9 cellular contexts compared by ENCODE assay signal in genomic region chr4:15653430-15653829, GRCh38. TPM values are rescaled to one million over a fixed set of nuclear protein-coding genes. Genes with fewer than 3 reads are reported as not detected.
A peak's percentile ranks its signal among the peaks of the same experiment; 100 is the strongest.
DNase-seq lines count a peak whose midpoint lies in the region; ATAC-seq, FAIRE-seq and TF ChIP-seq lines count a peak whose summit lies in the region.
"Had no signal": no experiment of that assay in that cellular context is flagged by ENCODE, and none has a peak within 500 bp of the region (broad histone marks: within the 10 kb centered on the region; RNA-seq: fewer than 3 reads in every experiment).

No MANE protein-coding gene starts in this region.

- peak; percentile 12 for FAIRE-seq in endothelial cell of umbilical vein (lab: Jason Lieb, UNC)

- peak overlapping the region; percentile 80 for H3K9ac ChIP-seq in PC-3 (ENCODE audit: low read length)
- peak overlapping the region; percentile 97 for H3K9ac ChIP-seq in endothelial cell of umbilical vein (replicated peaks; ENCODE audit: extremely low read depth, insufficient read depth, low read length)

- ATAC-seq in PC-3 (no peak), HG02678 (IDR thresholded peaks at IDR 0.05; ENCODE audit: unreplicated experiment) (no peak), HG03135 (IDR thresholded peaks at IDR 0.05; ENCODE audit: unreplicated experiment) (no peak)

- intact Hi-C loops in PC-3 (cut with micrococcal nuclease) (no loop called here), endothelial cell of umbilical vein (cut with micrococcal nuclease) (loop anchor here (1.0 to 10.0 kb wide), 3 partner anchors 37 to 571 kb away; partner anchors contain the start of gene TAPT1), posterior cingulate gyrus (cut with DNase I) (loop anchor here (10.0 kb wide), 1 partner anchor 649 kb away; the partner anchor contains the start of gene CPEB2)

- H3K36me3 ChIP-seq in PC-3 (ENCODE audit: low read depth, low read length) (no peaks in the 10 kb centered on the region), endothelial cell of umbilical vein (ENCODE audit: control insufficient read depth in 2 of 2, extremely low read depth in 1 of 2, insufficient read depth in 2 of 2, low read length in 2 of 2) (no peaks in the 10 kb centered on the region)

- no peak overlapping the region for H3K27ac ChIP-seq in PC-3 (ENCODE audit: low read length)
- H3K27ac ChIP-seq in endothelial cell of umbilical vein (ENCODE audit: insufficient read depth, low read depth, low read length): peak overlapping the region; percentile 98

- dilution Hi-C loops in endothelial cell of umbilical vein (cut with MboI; ENCODE audit: extremely low pct_ligation_motif_present, low sequenced_read_pairs): no loop called here

- TF ChIP-seq CTCF in PC-3 (conservative IDR thresholded peaks at IDR 0.05; ENCODE audit: low read depth, low read length): no peak
- no peak for TF ChIP-seq CTCF in endothelial cell of umbilical vein (IDR thresholded peaks at IDR 0.05; ENCODE audit: extremely low read depth in 1 of 2, insufficient read depth in 1 of 2, low read depth in 1 of 2, low read length in 2 of 2)
- TF ChIP-seq CTCF in progenitor cell of endocrine pancreas (IDR thresholded peaks at IDR 0.05; ENCODE audit: unreplicated experiment): no peak

- H3K36me3 Mint-ChIP-seq in progenitor cell of endocrine pancreas (ENCODE audit: insufficient read depth): no peaks in the 10 kb centered on the region

- H3K9me2 ChIP-seq in PC-3 (replicated peaks; ENCODE audit: low read length): no peaks in the 10 kb centered on the region

- no peak for TF ChIP-seq POLR2A in endothelial cell of umbilical vein (IDR thresholded peaks at IDR 0.05; ENCODE audit: low read depth, low read length)

- H4K20me1 ChIP-seq in PC-3 (ENCODE audit: low read length) (no peaks in the 10 kb centered on the region), endothelial cell of umbilical vein (replicated peaks; ENCODE audit: control insufficient read depth, extremely low read depth, insufficient read depth, low read length) (peaks cover 3% of the 10 kb centered on the region)

- no peaks in the 10 kb centered on the region for H3K27me3 Mint-ChIP-seq in progenitor cell of endocrine pancreas

- H3K9me3 ChIP-seq in PC-3 (ENCODE audit: low read length) (no peaks in the 10 kb centered on the region), endothelial cell of umbilical vein (replicated peaks; ENCODE audit: control insufficient read depth, insufficient read depth, low read length) (no peaks in the 10 kb centered on the region)

- peak overlapping the region; percentile 97 for H3K4me3 Mint-ChIP-seq in progenitor cell of endocrine pancreas (ENCODE audit: low read depth)

- H3K9me3 Mint-ChIP-seq in progenitor cell of endocrine pancreas (ENCODE audit: low read depth): no peaks in the 10 kb centered on the region

- H3K4me1 Mint-ChIP-seq in progenitor cell of endocrine pancreas (ENCODE audit: low read depth): peaks cover 43% of the 10 kb centered on the region

- peaks cover 63% of the 10 kb centered on the region for H3K79me2 ChIP-seq in PC-3 (ENCODE audit: low read length)
- peaks cover 65% of the 10 kb centered on the region for H3K79me2 ChIP-seq in endothelial cell of umbilical vein (ENCODE audit: control insufficient read depth, insufficient read depth, low read length)

- DNase-seq in EL (peak; percentile 8), PC-3 (no peak), endothelial cell of umbilical vein (ENCODE audit: low read depth, low spot score) (no peak), progenitor cell of endocrine pancreas (ENCODE audit: low spot score, unreplicated experiment) (no peak), NCI-H2107 treated with DMSO at 0.1 percent for 48 hours (lab: John Stamatoyannopoulos, UW; ENCODE audit: unreplicated experiment) (no peak), posterior cingulate gyrus (no peak)
- DNase-seq: central memory CD4-positive, alpha-beta T cell had no signal

- CTCF ChIA-PET in PC-3 (lab: Charles Lee) (no interaction called here), endothelial cell of umbilical vein (lab: Charles Lee) (interaction anchor here (1.0 to 3.4 kb wide), 10 partner anchors 12 to 174 kb away, joined by 3 to 13 read pairs (median 4); no protein-coding TSS in a partner anchor)

- H3K4me3 ChIP-seq in PC-3 (ENCODE audit: low read length): peak overlapping the region; percentile 79
- H3K4me3 ChIP-seq in endothelial cell of umbilical vein (replicated peaks in 1 of 3; ENCODE audit: insufficient read depth in 1 of 3, low read depth in 1 of 3, low read length in 3 of 3): peak overlapping the region; percentile 78 to 97 (median 91)

- H3K27ac Mint-ChIP-seq in progenitor cell of endocrine pancreas: peak overlapping the region; percentile 99

- no peaks in the 10 kb centered on the region for H3F3A ChIP-seq in PC-3 (ENCODE audit: low read length, unreplicated experiment)

- H3K4me2 ChIP-seq in PC-3 (ENCODE audit: low read length) (peak overlapping the region; percentile 97), endothelial cell of umbilical vein (ENCODE audit: insufficient read depth, low read length) (peak overlapping the region; percentile 94)

- H3K4me1 ChIP-seq in PC-3 (ENCODE audit: insufficient read depth, low read length) (peaks cover 33% of the 10 kb centered on the region), endothelial cell of umbilical vein (ENCODE audit: control insufficient read depth, extremely low read depth, insufficient read depth, low read length) (peaks cover 36% of the 10 kb centered on the region)

- H3K27me3 ChIP-seq in PC-3 (ENCODE audit: low read length): no peaks in the 10 kb centered on the region
- no peaks in the 10 kb centered on the region for H3K27me3 ChIP-seq in endothelial cell of umbilical vein (ENCODE audit: control insufficient read depth in 2 of 2, insufficient read depth in 2 of 2, low read length in 2 of 2)

- H3K9me1 ChIP-seq in endothelial cell of umbilical vein (replicated peaks; ENCODE audit: control insufficient read depth, extremely low read depth, insufficient read depth, low read length): no peaks in the 10 kb centered on the region

- POLR2A ChIA-PET in PC-3 (lab: Charles Lee; ENCODE audit: unreplicated experiment): interaction anchor here (0.5 to 1.1 kb wide), 2 partner anchors 29 to 64 kb away, joined by 3 to 23 read pairs; no protein-coding TSS in a partner anchor
- POLR2A ChIA-PET in endothelial cell of umbilical vein (lab: Charles Lee): interaction anchor here (1.4 kb wide), 1 partner anchor 28 kb away, joined by 3 read pairs; the partner anchor contains the start of gene FAM200B

- BruUV-seq in PC-3 (replicated peaks; lab: Mats Ljungman, UMichigan) (no TSS peak), endothelial cell of umbilical vein (replicated peaks; lab: Mats Ljungman, UMichigan) (no TSS peak)

- H2AFZ ChIP-seq in PC-3 (ENCODE audit: low read length): peak overlapping the region; percentile 26; the same call in 1 of the 2 replicates
- no peak overlapping the region for H2AFZ ChIP-seq in endothelial cell of umbilical vein (ENCODE audit: low read depth, low read length)

TF ChIP-seq in endothelial cell of umbilical vein, 7 proteins besides CTCF, POLR2A, EP300 and RAD21:
- no peak for TF ChIP-seq EZH2 (IDR thresholded peaks at IDR 0.05; ENCODE audit: borderline replicate concordance, low read depth, low read length, severe bottlenecking)
- TF ChIP-seq MAX (IDR thresholded peaks at IDR 0.05; ENCODE audit: insufficient read depth, insufficient read length): no peak
- TF ChIP-seq JUN (IDR thresholded peaks at IDR 0.05; ENCODE audit: borderline replicate concordance, insufficient read depth, insufficient read length, low read depth): no peak

RNA-seq across cellular contexts. Expression of gene FBXL5, which starts 1.7 kb away (rescaled TPM):
- total RNA-seq in PC-3 (2014; rRNA removed) (21.9 and 42.4 TPM in 2 replicates), endothelial cell of umbilical vein (60.2 and 64.8 TPM in 2 replicates), progenitor cell of endocrine pancreas (66.9 and 72.1 TPM in 2 replicates)
- 42.2 and 44.1 TPM in 2 replicates for polyA plus RNA-seq in endothelial cell of umbilical vein
- polyA plus RNA-seq in endothelial cell of umbilical vein (2011; cell fraction: cytosol; rRNA removed): 40.4 and 40.8 TPM in 2 replicates
- polyA plus RNA-seq in endothelial cell of umbilical vein (2011; cell fraction: nucleus; rRNA removed): 35.5 and 47.9 TPM in 2 replicates
- 43.9 and 62.3 TPM in 2 replicates for polyA plus RNA-seq in endothelial cell of umbilical vein (2012)
- 75.6 and 101 TPM in 2 replicates for polyA minus RNA-seq in endothelial cell of umbilical vein
- 13.1 TPM for polyA minus RNA-seq in endothelial cell of umbilical vein (2011; cell fraction: cytosol; rRNA and poly(A)+ RNA removed)
- polyA minus RNA-seq in endothelial cell of umbilical vein (2011; cell fraction: nucleus; rRNA and poly(A)+ RNA removed): 65.1 and 76.1 TPM in 2 replicates

RNA-seq across cellular contexts. Expression of gene FAM200B, which starts 28.2 kb away (rescaled TPM):
- total RNA-seq in PC-3 (2014; rRNA removed) (20.1 and 20.7 TPM in 2 replicates), endothelial cell of umbilical vein (20.6 and 24.6 TPM in 2 replicates), progenitor cell of endocrine pancreas (29.0 and 31.4 TPM in 2 replicates)
- 10.7 and 13.9 TPM in 2 replicates for polyA plus RNA-seq in endothelial cell of umbilical vein
- polyA plus RNA-seq in endothelial cell of umbilical vein (2011; cell fraction: cytosol; rRNA removed): 28.5 and 32.3 TPM in 2 replicates
- 20.7 and 29.1 TPM in 2 replicates for polyA plus RNA-seq in endothelial cell of umbilical vein (2011; cell fraction: nucleus; rRNA removed)
- 29.0 and 40.6 TPM in 2 replicates for polyA plus RNA-seq in endothelial cell of umbilical vein (2012)
- 3.2 and 5.7 TPM in 2 replicates for polyA minus RNA-seq in endothelial cell of umbilical vein
- polyA minus RNA-seq in endothelial cell of umbilical vein (2011; cell fraction: cytosol; rRNA and poly(A)+ RNA removed): 11.1 TPM
- polyA minus RNA-seq in endothelial cell of umbilical vein (2011; cell fraction: nucleus; rRNA and poly(A)+ RNA removed): 8.7 and 11.2 TPM in 2 replicates

RNA-seq across cellular contexts. Expression of gene BST1, which starts 49.4 kb away (rescaled TPM):
- 0.69 and 0.86 TPM in 2 replicates for total RNA-seq in PC-3 (2014; rRNA removed)
- total RNA-seq in endothelial cell of umbilical vein: 6.6 and 10.7 TPM in 2 replicates
- 14.0 and 14.9 TPM in 2 replicates for polyA plus RNA-seq in endothelial cell of umbilical vein
- polyA plus RNA-seq in endothelial cell of umbilical vein (2011; cell fraction: cytosol; rRNA removed): 12.9 and 13.9 TPM in 2 replicates
- polyA plus RNA-seq in endothelial cell of umbilical vein (2011; cell fraction: nucleus; rRNA removed): 4.9 and 5.7 TPM in 2 replicates
- polyA plus RNA-seq in endothelial cell of umbilical vein (2012): 16.0 and 18.3 TPM in 2 replicates
- polyA minus RNA-seq in endothelial cell of umbilical vein: 3.5 and 6.5 TPM in 2 replicates
- polyA minus RNA-seq in endothelial cell of umbilical vein (2011; cell fraction: cytosol; rRNA and poly(A)+ RNA removed): not detected
- 2.0 and 2.1 TPM in 2 replicates for polyA minus RNA-seq in endothelial cell of umbilical vein (2011; cell fraction: nucleus; rRNA and poly(A)+ RNA removed)
- total RNA-seq in progenitor cell of endocrine pancreas: 0.38 TPM in 1 of 2 replicates, not detected in the other
